In genomic region chr2:222663448-222663847, GRCh38 we compare ENCODE assay signal across 13 cellular contexts. TPM values are rescaled to one million over a fixed set of nuclear protein-coding genes. Genes with fewer than 3 reads are reported as not detected.
DNase-seq lines count a peak whose midpoint lies in the region; ATAC-seq and TF ChIP-seq lines count a peak whose summit lies in the region.
"Had no signal": no experiment of that assay in that cellular context is flagged by ENCODE, and none has a peak within 500 bp of the region (broad histone marks: within the 10 kb centered on the region; RNA-seq: fewer than 3 reads in every experiment).

No MANE protein-coding gene starts in this region.

- H3K4me2 ChIP-seq in mesendoderm (ENCODE audit: low read length): no peak overlapping the region
- H3K4me2 ChIP-seq: BLaER1 treated with 17β-estradiol and CSF1 and Interleukin-3, amounts not matched to agents 10 nM and 100 nM had no signal

- no peaks in the 10 kb centered on the region for H3K79me2 ChIP-seq in mesendoderm (ENCODE audit: control insufficient read depth, insufficient read depth, low read length)

- no peak overlapping the region for H2BK15ac ChIP-seq in mesendoderm (replicated peaks; ENCODE audit: low read depth)

- TF ChIP-seq CTCF in left ventricle myocardium inferior (IDR thresholded peaks at IDR 0.05; ENCODE audit: borderline replicate concordance): no peak

- intact Hi-C loops in Right ventricle myocardium inferior (cut with DNase I): no loop called here
- intact Hi-C loops in left ventricle myocardium inferior (cut with micrococcal nuclease): no loop called here

- no peaks in the 10 kb centered on the region for H3K27me3 ChIP-seq in left ventricle myocardium inferior (ENCODE audit: low read depth)
- H3K27me3 ChIP-seq in mesendoderm (ENCODE audit: insufficient read depth, low read length, poor library complexity): no peaks in the 10 kb centered on the region
- H3K27me3 ChIP-seq: BLaER1 treated with 17β-estradiol and CSF1 and Interleukin-3, amounts not matched to agents 10 nM and 100 nM had no signal

- H3K4me3 ChIP-seq in left ventricle myocardium inferior: no peak overlapping the region
- no peak overlapping the region for H3K4me3 ChIP-seq in mesendoderm (ENCODE audit: low read length)
- H3K4me3 ChIP-seq: BLaER1 treated with 17β-estradiol and CSF1 and Interleukin-3, amounts not matched to agents 10 nM and 100 nM; HAP-1 had no signal

- no peak overlapping the region for H3K4ac ChIP-seq in mesendoderm (ENCODE audit: low read depth, low read length)

- no peak overlapping the region for H4K8ac ChIP-seq in mesendoderm (ENCODE audit: low read depth, low read length)

- H3K18ac ChIP-seq in mesendoderm (ENCODE audit: low read length): no peak overlapping the region

- no peak overlapping the region for H3K23ac ChIP-seq in mesendoderm (ENCODE audit: low read length)

- WGBS in mesendoderm (ENCODE audit: extremely low coverage, insufficient coverage, low lambda C conversion rate): no CpG with 5 or more reads among the region's 3 CpGs

- no peak overlapping the region for H2BK120ac ChIP-seq in mesendoderm (ENCODE audit: low read depth, low read length)

- no peak overlapping the region for H4K5ac ChIP-seq in mesendoderm (ENCODE audit: low read length)

- H3K4me1 ChIP-seq in left ventricle myocardium inferior (no peaks in the 10 kb centered on the region), mesendoderm (ENCODE audit: control insufficient read depth, low read depth, low read length) (no peaks in the 10 kb centered on the region)

- ATAC-seq in Right ventricle myocardium inferior (peak; percentile 69), GM18907 (IDR thresholded peaks at IDR 0.05; ENCODE audit: unreplicated experiment) (no peak), GM18870 (IDR thresholded peaks at IDR 0.05; ENCODE audit: unreplicated experiment) (no peak)

- no peak overlapping the region for H2AK5ac ChIP-seq in mesendoderm (ENCODE audit: low read length)

- DNase-seq in Right ventricle myocardium inferior (ENCODE audit: missing footprints): no peak
- DNase-seq in left ventricle myocardium inferior: no peak
- peak; percentile 27 to 50 for DNase-seq in AML-193 (lab: John Stamatoyannopoulos, UW)
- peak; percentile 75 for DNase-seq in NOMO-1 treated with DMSO at 0.1 percent for 48 hours (lab: John Stamatoyannopoulos, UW; ENCODE audit: unreplicated experiment)
- DNase-seq in mesendoderm: no peak
- no peak for DNase-seq in SIG-M5 (lab: John Stamatoyannopoulos, UW)
- DNase-seq: 8988T; CD4-positive, CD25-positive, alpha-beta regulatory T cell; DMS53 had no signal

- H2BK5ac ChIP-seq in mesendoderm (ENCODE audit: low read length): no peak overlapping the region

- no peak overlapping the region for H3K9ac ChIP-seq in mesendoderm (ENCODE audit: low read length)
- H3K9ac ChIP-seq: BLaER1 treated with 17β-estradiol and CSF1 and Interleukin-3, amounts not matched to agents 10 nM and 100 nM had no signal

- no peaks in the 10 kb centered on the region for H3K9me3 ChIP-seq in left ventricle myocardium inferior (replicated peaks)
- H3K9me3 ChIP-seq: BLaER1 treated with 17β-estradiol and CSF1 and Interleukin-3, amounts not matched to agents 10 nM and 100 nM; HAP-1 had no signal

- no peaks in the 10 kb centered on the region for H3K79me1 ChIP-seq in mesendoderm (ENCODE audit: low read length)

- H3K36me3 ChIP-seq in left ventricle myocardium inferior: no peaks in the 10 kb centered on the region
- no peaks in the 10 kb centered on the region for H3K36me3 ChIP-seq in mesendoderm (ENCODE audit: control insufficient read depth, insufficient read depth, low read length)
- H3K36me3 ChIP-seq: BLaER1 treated with 17β-estradiol and CSF1 and Interleukin-3, amounts not matched to agents 10 nM and 100 nM; HAP-1 had no signal

- H3K27ac ChIP-seq in left ventricle myocardium inferior (replicated peaks): no peak overlapping the region
- no peak overlapping the region for H3K27ac ChIP-seq in mesendoderm (ENCODE audit: low read depth, low read length)
- H3K27ac ChIP-seq: BLaER1 treated with 17β-estradiol and CSF1 and Interleukin-3, amounts not matched to agents 10 nM and 100 nM had no signal

- H3K56ac ChIP-seq in mesendoderm (ENCODE audit: low read length): peak overlapping the region; percentile 25

RNA-seq across cellular contexts. Expression of gene FARSB, which starts 7.6 kb away (rescaled TPM):
- 19.0 TPM for total RNA-seq in Right ventricle myocardium inferior
- total RNA-seq in left ventricle myocardium inferior: 19.3 TPM
- 57.8 TPM for polyA plus RNA-seq in mesendoderm (2013, experiment 1 of 2)
- polyA plus RNA-seq in mesendoderm (2013, experiment 2 of 2): 58.3 TPM

RNA-seq across cellular contexts. Expression of gene MOGAT1, which starts 8.0 kb away (rescaled TPM):
- total RNA-seq in Right ventricle myocardium inferior (0.38 TPM), left ventricle myocardium inferior (0.44 TPM)
- 0.07 TPM for polyA plus RNA-seq in mesendoderm (2013, experiment 1 of 2)
- not detected for polyA plus RNA-seq in mesendoderm (2013, experiment 2 of 2)
- total RNA-seq: CD4-positive, CD25-positive, alpha-beta regulatory T cell had no signal
- polyA plus RNA-seq: CD4-positive, CD25-positive, alpha-beta regulatory T cell had no signal

Comparison
In these comparisons a context has a peak if more than half of its experiments do, and no peak if none do; other contexts are left out.
1. DNase-seq: peak in AML-193 (2 of 2) and NOMO-1 treated with DMSO at 0.1 percent for 48 hours (single experiment); none in Right ventricle myocardium inferior (single experiment), left ventricle myocardium inferior (single experiment), mesendoderm (single experiment) and SIG-M5 (single experiment).